ENCODE assay signal across 8 cellular contexts in genomic region chr4:89056292-89056952, GRCh38. TPM values are rescaled to one million over a fixed set of nuclear protein-coding genes. Genes with fewer than 3 reads are reported as not detected.
DNase-seq lines count a peak whose midpoint lies in the region; ATAC-seq, FAIRE-seq and TF ChIP-seq lines count a peak whose summit lies in the region.

No MANE protein-coding gene starts in this region.

- no peak for TF ChIP-seq POLR2A in suprapubic skin (IDR thresholded peaks at IDR 0.05)

- peak; percentile 6 for TF ChIP-seq EP300 in suprapubic skin (IDR thresholded peaks at IDR 0.05)

- H3K36me3 ChIP-seq in suprapubic skin: no peaks in the 10 kb centered on the region

- DNase-seq in iPS DF 19.7 (ENCODE audit: low read depth, low spot score): peak; percentile 5
- no peak for DNase-seq in suprapubic skin (ENCODE audit: low spot score in 2 of 2)
- no peak for DNase-seq in GM10266 (ENCODE audit: extremely low spot score)
- no peak for DNase-seq in HPDE6-E6E7 (ENCODE audit: extremely low spot score)
- no peak for DNase-seq in stimulated activated CD4-positive, alpha-beta T cell treated with anti-CD3 and anti-CD28 coated beads, Interleukin-15, amount 100 ng/mL, for 24 hours

- H3K27me3 ChIP-seq in suprapubic skin: no peaks in the 10 kb centered on the region

- FAIRE-seq in TTC549 (lab: Jason Lieb, UNC): peak; percentile 19

- H3K27ac ChIP-seq in suprapubic skin: peak overlapping the region; percentile 68

- H3K9me3 ChIP-seq in suprapubic skin: no peaks in the 10 kb centered on the region

- WGBS in suprapubic skin: 15% methylated on average over 2 of the region's 2 CpGs

- ATAC-seq in GM21717 (IDR thresholded peaks at IDR 0.05; ENCODE audit: unreplicated experiment) (peak; percentile 40), GM19452 (IDR thresholded peaks at IDR 0.05; ENCODE audit: unreplicated experiment) (no peak)

- peaks cover 23% of the 10 kb centered on the region for H3K4me1 ChIP-seq in suprapubic skin

- TF ChIP-seq CTCF in suprapubic skin (IDR thresholded peaks at IDR 0.05) (no peak), GM10266 (IDR thresholded peaks at IDR 0.05; ENCODE audit: control insufficient read depth, insufficient read depth, low read depth, missing control alignments) (no peak)

- peak overlapping the region; percentile 47 for H3K4me3 ChIP-seq in suprapubic skin

RNA-seq across cellular contexts. Expression of gene FAM13A, which starts 0.6 kb away (rescaled TPM):
- total RNA-seq in suprapubic skin: 100 to 1,000 TPM in 1 of 4 donors, 10 to 100 TPM in 3; 58.6 to 365 (median 71.2) TPM

RNA-seq across cellular contexts. Expression of gene TIGD2, which starts 54.9 kb away (rescaled TPM):
- 1 to 10 TPM; 2.9 to 7.6 (median 4.9) TPM for total RNA-seq in suprapubic skin
